Comparison of ENCODE assay signal across 22 cellular contexts in the genomic region with DNA sequence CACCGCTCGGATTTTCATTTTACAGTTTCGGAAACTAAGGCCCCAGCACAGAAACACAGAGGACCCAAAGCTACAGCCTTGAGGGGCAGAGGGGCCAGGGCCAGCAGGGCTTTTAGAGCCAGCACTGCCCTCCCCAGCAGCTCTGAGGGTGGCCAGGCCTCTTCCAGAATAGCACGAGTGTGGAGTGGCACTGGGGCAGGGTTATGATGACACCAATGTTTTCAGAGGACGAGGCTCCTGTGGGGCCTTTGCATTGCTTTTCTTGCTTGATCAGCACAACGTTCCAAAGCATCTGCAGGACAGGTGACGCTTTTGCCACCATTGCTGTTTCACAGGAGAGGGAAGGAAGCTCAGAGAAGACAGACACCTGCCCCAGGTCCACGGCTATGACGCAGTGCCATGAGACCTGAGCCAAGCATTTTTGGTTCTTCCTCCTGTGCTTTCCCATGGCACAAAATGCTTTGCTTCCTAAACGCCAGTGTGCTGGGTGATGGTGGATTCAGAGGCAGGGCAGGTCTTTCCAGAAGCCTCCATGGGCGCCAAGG.
DNase-seq lines count a peak whose midpoint lies in the region; ATAC-seq and TF ChIP-seq lines count a peak whose summit lies in the region.
"Had no signal": no experiment of that assay in that cellular context is flagged by ENCODE, and none has a peak within 500 bp of the region (broad histone marks: within the 10 kb centered on the region; RNA-seq: fewer than 3 reads in every experiment).

No MANE protein-coding gene starts in this region.

- no peak for TF ChIP-seq POLR2A in testis (IDR thresholded peaks at IDR 0.05)
- no peak for TF ChIP-seq POLR2A in ovary (IDR thresholded peaks at IDR 0.05)

- H3K4me3 Mint-ChIP-seq in activated CD4-positive, alpha-beta memory T cell treated with anti-CD3 and anti-CD28 coated beads for 36 hours = no peak overlapping the region
- no peak overlapping the region for H3K4me3 Mint-ChIP-seq in activated CD4-positive, alpha-beta memory T cell treated with anti-CD3 and anti-CD28 coated beads, Interleukin-2, amount 10 ng/mL, durations not matched to agents 7 days and 5 days
- H3K4me3 Mint-ChIP-seq in naive B cell = peak overlapping the region in 2 of 8 donors; percentile 76 to 85

- no peaks in the 10 kb centered on the region for H3K9me3 Mint-ChIP-seq in activated CD4-positive, alpha-beta memory T cell treated with anti-CD3 and anti-CD28 coated beads for 36 hours
- no peaks in the 10 kb centered on the region for H3K9me3 Mint-ChIP-seq in activated CD4-positive, alpha-beta memory T cell treated with anti-CD3 and anti-CD28 coated beads, Interleukin-2, amount 10 ng/mL, durations not matched to agents 7 days and 5 days
- H3K9me3 Mint-ChIP-seq in naive B cell = no peaks in the 10 kb centered on the region
- H3K9me3 Mint-ChIP-seq: activated T-helper 17 cell treated with anti-CD3 and anti-CD28 coated beads, Interleukin-2, amount 50 U/mL, for 72 hours had no signal

- H3K27me3 ChIP-seq in testis (no peaks in the 10 kb centered on the region), ovary (no peaks in the 10 kb centered on the region), colonic mucosa (no peaks in the 10 kb centered on the region)
- H3K27me3 ChIP-seq: foreskin keratinocyte, stomach had no signal

- ATAC-seq in naive B cell (ENCODE audit: low read depth in 2 of 2) = no peak
- ATAC-seq: activated T-helper 17 cell treated with anti-CD3 and anti-CD28 coated beads, Interleukin-2, amount 50 U/mL, for 72 hours; foreskin keratinocyte; GM12878 had no signal

- intact Hi-C loops in activated CD4-positive, alpha-beta memory T cell treated with anti-CD3 and anti-CD28 coated beads for 36 hours (cut with micrococcal nuclease) = no loop called here
- intact Hi-C loops in testis (cut with DNase I; ENCODE audit: low total_unique reads) (loop anchor here (10.0 kb wide), 1 partner anchor 49 kb away; no protein-coding TSS in a partner anchor), ovary (cut with DNase I) (loop anchor here in 2 of 4 donors (10.0 kb wide), 3 partner anchors 49 to 209 kb away; partner anchors contain the start of gene MBP (in 1 of the 2)), colonic mucosa (cut with DNase I) (no loop called here)

- WGBS in testis, 2 donors = 83 to 88% methylated on average over 8 to 11 of the region's 11 CpGs
- 84 to 92% (median 84%) methylated on average over 11 of the region's 11 CpGs for WGBS in ovary, 3 donors

- TF ChIP-seq EP300 in ovary (IDR thresholded peaks at IDR 0.05) = no peak

- TF ChIP-seq CTCF in testis (IDR thresholded peaks at IDR 0.05) (no peak), ovary (IDR thresholded peaks at IDR 0.05) (no peak), colonic mucosa (IDR thresholded peaks at IDR 0.05) (no peak)

- H3K4me1 ChIP-seq in testis (peaks cover 5% of the 10 kb centered on the region), ovary (ENCODE audit: insufficient read depth) (no peaks in the 10 kb centered on the region), colonic mucosa (no peaks in the 10 kb centered on the region)
- H3K4me1 ChIP-seq: foreskin keratinocyte had no signal

- no peak overlapping the region for H3K9ac ChIP-seq in colonic mucosa (ENCODE audit: low read depth in 2 of 2, low read length in 2 of 2)

- H3K27ac Mint-ChIP-seq in activated CD4-positive, alpha-beta memory T cell treated with anti-CD3 and anti-CD28 coated beads for 36 hours = peak overlapping the region; percentile 18
- H3K27ac Mint-ChIP-seq in activated CD4-positive, alpha-beta memory T cell treated with anti-CD3 and anti-CD28 coated beads, Interleukin-2, amount 10 ng/mL, durations not matched to agents 7 days and 5 days = no peak overlapping the region
- peak overlapping the region in 4 of 6 donors; percentile 20 to 69 (median 38) for H3K27ac Mint-ChIP-seq in naive B cell

- no peak overlapping the region for H3K4me3 ChIP-seq in testis
- H3K4me3 ChIP-seq in ovary = no peak overlapping the region
- H3K4me3 ChIP-seq in colonic mucosa = no peak overlapping the region
- H3K4me3 ChIP-seq: GM12878, stomach had no signal

- no peaks in the 10 kb centered on the region for H3K27me3 Mint-ChIP-seq in activated CD4-positive, alpha-beta memory T cell treated with anti-CD3 and anti-CD28 coated beads for 36 hours
- H3K27me3 Mint-ChIP-seq in activated CD4-positive, alpha-beta memory T cell treated with anti-CD3 and anti-CD28 coated beads, Interleukin-2, amount 10 ng/mL, durations not matched to agents 7 days and 5 days = no peaks in the 10 kb centered on the region
- H3K27me3 Mint-ChIP-seq in naive B cell = no peaks in the 10 kb centered on the region
- H3K27me3 Mint-ChIP-seq: activated T-helper 17 cell treated with anti-CD3 and anti-CD28 coated beads, Interleukin-2, amount 50 U/mL, for 72 hours had no signal

- no peaks in the 10 kb centered on the region for H3K9me3 ChIP-seq in testis
- no peaks in the 10 kb centered on the region for H3K9me3 ChIP-seq in ovary
- H3K9me3 ChIP-seq in colonic mucosa = no peaks in the 10 kb centered on the region
- H3K9me3 ChIP-seq: stomach had no signal

- CTCF ChIA-PET in activated CD4-positive, alpha-beta memory T cell treated with anti-CD3 and anti-CD28 coated beads for 36 hours (lab: Charles Lee) = interaction anchor here (1.0 to 2.9 kb wide), 3 partner anchors 11 to 206 kb away, joined by 3 to 12 read pairs (median 12); no protein-coding TSS in a partner anchor
- CTCF ChIA-PET in activated CD4-positive, alpha-beta memory T cell treated with anti-CD3 and anti-CD28 coated beads, Interleukin-2, amount 10 ng/mL, durations not matched to agents 7 days and 5 days (lab: Charles Lee) = interaction anchor here (1.7 to 2.4 kb wide), 2 partner anchors 49 to 206 kb away, joined by 7 to 9 read pairs; no protein-coding TSS in a partner anchor

- H3K27ac ChIP-seq in angular gyrus (ENCODE audit: low read depth, low read length) = peak overlapping the region; percentile 7
- no peak overlapping the region for H3K27ac ChIP-seq in testis
- no peak overlapping the region for H3K27ac ChIP-seq in ovary
- H3K27ac ChIP-seq in colonic mucosa = no peak overlapping the region
- H3K27ac ChIP-seq: foreskin keratinocyte had no signal

- H3K4me1 Mint-ChIP-seq in activated CD4-positive, alpha-beta memory T cell treated with anti-CD3 and anti-CD28 coated beads for 36 hours (ENCODE audit: low read depth) = peaks cover 19% of the 10 kb centered on the region
- peaks cover 36% of the 10 kb centered on the region for H3K4me1 Mint-ChIP-seq in activated CD4-positive, alpha-beta memory T cell treated with anti-CD3 and anti-CD28 coated beads, Interleukin-2, amount 10 ng/mL, durations not matched to agents 7 days and 5 days
- peaks cover 18 to 26% (median 21%) of the 10 kb centered on the region in 3 donors for H3K4me1 Mint-ChIP-seq in naive B cell

- H3K36me3 Mint-ChIP-seq in activated CD4-positive, alpha-beta memory T cell treated with anti-CD3 and anti-CD28 coated beads for 36 hours = no peaks in the 10 kb centered on the region
- H3K36me3 Mint-ChIP-seq in activated CD4-positive, alpha-beta memory T cell treated with anti-CD3 and anti-CD28 coated beads, Interleukin-2, amount 10 ng/mL, durations not matched to agents 7 days and 5 days (ENCODE audit: low read depth) = peaks cover 9% of the 10 kb centered on the region
- H3K36me3 Mint-ChIP-seq in naive B cell = peaks cover 0 to 6% of the 10 kb centered on the region in 2 donors

- no peak for DNase-seq in activated CD4-positive, alpha-beta memory T cell treated with anti-CD3 and anti-CD28 coated beads for 36 hours
- DNase-seq in activated CD4-positive, alpha-beta memory T cell treated with anti-CD3 and anti-CD28 coated beads, Interleukin-2, amount 10 ng/mL, durations not matched to agents 7 days and 5 days = no peak
- DNase-seq in naive B cell = no peak
- peak; percentile 10 for DNase-seq in testis
- DNase-seq in ovary = no peak
- DNase-seq in GM19240 (ENCODE audit: insufficient read length, low spot score) = no peak
- no peak for DNase-seq in colonic mucosa
- DNase-seq: 8988T; activated CD4-positive, alpha-beta T cell treated with anti-CD3 and anti-CD28 coated beads for 4 hours; cerebellar nuclear complex; effector CD8-positive, alpha-beta T cell; erythroblast; foreskin keratinocyte; HCEC 1CT; left ventricle myocardium superior; NCI-H2171; NCI-H526; stomach; T-helper 2 cell had no signal

- POLR2A ChIA-PET in activated CD4-positive, alpha-beta memory T cell treated with anti-CD3 and anti-CD28 coated beads for 36 hours (lab: Charles Lee) = no interaction called here
- POLR2A ChIA-PET in activated CD4-positive, alpha-beta memory T cell treated with anti-CD3 and anti-CD28 coated beads, Interleukin-2, amount 10 ng/mL, durations not matched to agents 7 days and 5 days (lab: Charles Lee) = interaction anchor here (1.2 kb wide), 1 partner anchor 7 kb away, joined by 3 read pairs; no protein-coding TSS in a partner anchor

- H3K36me3 ChIP-seq in testis (ENCODE audit: low read depth, missing control alignments) (no peaks in the 10 kb centered on the region), ovary (no peaks in the 10 kb centered on the region), colonic mucosa (no peaks in the 10 kb centered on the region)
